Comparison of ENCODE assay signal across 17 cellular contexts in the genomic region with DNA sequence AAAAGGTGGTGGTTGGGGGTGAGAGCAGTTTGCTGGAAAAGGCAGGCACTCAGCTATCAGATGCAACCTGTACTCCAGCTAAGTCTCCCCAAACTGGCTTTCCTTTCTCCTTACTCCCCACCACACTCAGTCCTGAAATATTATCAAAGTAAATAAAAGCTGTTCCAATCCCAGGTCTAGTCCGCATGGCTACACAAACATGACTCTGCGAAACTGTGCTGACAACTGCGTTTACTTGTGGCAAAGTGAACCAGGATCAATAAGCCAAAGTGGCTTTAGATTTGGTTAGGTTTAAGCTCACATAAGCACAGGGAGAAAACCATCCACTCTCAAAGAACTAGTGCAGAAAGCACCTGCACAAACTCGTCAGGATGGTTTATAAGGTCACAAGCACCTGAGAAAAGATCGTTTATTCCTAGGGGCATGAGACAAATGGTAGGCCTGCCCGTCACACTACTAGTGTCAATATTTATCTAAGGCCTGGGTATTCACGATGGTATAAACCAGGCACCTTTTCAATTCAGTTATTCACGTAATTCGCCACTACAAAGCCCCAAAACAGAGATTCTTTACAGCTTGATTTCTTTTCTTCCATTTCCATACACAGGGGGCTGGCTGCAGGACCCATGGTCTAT.
DNase-seq lines count a peak whose midpoint lies in the region; ATAC-seq lines count a peak whose summit lies in the region.
"Had no signal": no experiment of that assay in that cellular context is flagged by ENCODE, and none has a peak within 500 bp of the region (broad histone marks: within the 10 kb centered on the region; RNA-seq: fewer than 3 reads in every experiment).

No MANE protein-coding gene starts in this region.

- H3K27ac ChIP-seq in muscle layer of duodenum (ENCODE audit: low read length): peak overlapping the region; percentile 47
- H3K27ac ChIP-seq: spleen had no signal

- H3K9me3 ChIP-seq in muscle layer of duodenum (ENCODE audit: control insufficient read depth in 1 of 2, low read length in 2 of 2): no peaks in the 10 kb centered on the region

- H3K36me3 ChIP-seq in muscle layer of duodenum (ENCODE audit: control insufficient read depth in 1 of 2, insufficient read depth in 2 of 2, low read length in 2 of 2): no peaks in the 10 kb centered on the region
- H3K36me3 ChIP-seq: spleen had no signal

- ATAC-seq in HG02623 (IDR thresholded peaks at IDR 0.05; ENCODE audit: unreplicated experiment) (no peak), GM21447 (IDR thresholded peaks at IDR 0.05; ENCODE audit: unreplicated experiment) (no peak)
- ATAC-seq: GM12878 had no signal

- H3K4me1 ChIP-seq in muscle layer of duodenum (ENCODE audit: control insufficient read depth in 1 of 2, insufficient read depth in 2 of 2, low read length in 2 of 2): peaks cover 50 to 60% of the 10 kb centered on the region in 2 donors

- no peak overlapping the region for H3K4me3 ChIP-seq in muscle layer of duodenum (ENCODE audit: low read depth in 1 of 2, low read length in 2 of 2)
- H3K4me3 ChIP-seq: GM12878, spleen had no signal

- H3K27me3 ChIP-seq in muscle layer of duodenum (ENCODE audit: low read depth, low read length): no peaks in the 10 kb centered on the region
- H3K27me3 ChIP-seq: spleen had no signal

- DNase-seq in COLO668 (lab: John Stamatoyannopoulos, UW; ENCODE audit: unreplicated experiment): peak; percentile 59
- peak; percentile 76 for DNase-seq in NCI-H146 (lab: John Stamatoyannopoulos, UW)
- peak; percentile 84 to 93 for DNase-seq in SHP77 (lab: John Stamatoyannopoulos, UW)
- no peak for DNase-seq in GM19238 (ENCODE audit: insufficient read length, low spot score)
- no peak for DNase-seq in Ammon's horn (ENCODE audit: low spot score)
- DNase-seq: activated CD4-positive, CD25-positive, alpha-beta regulatory T cell treated with anti-CD3 and anti-CD28 coated beads, Interleukin-2, amount 50 U/mL, for 72 hours; activated naive CD8-positive, alpha-beta T cell treated with anti-CD3 and anti-CD28 coated beads for 36 hours; AML-193; central memory CD4-positive, alpha-beta T cell; foreskin fibroblast; nucleus accumbens; RPMI8226; spleen had no signal

Comparison
In these comparisons a context has a peak if more than half of its experiments do, and no peak if none do; other contexts are left out.
1. DNase-seq: peak in COLO668 (single experiment), NCI-H146 (single experiment) and SHP77 (2 of 2); none in GM19238 (single experiment) and Ammon's horn (single experiment).